ENCODE assay signal across 8 cellular contexts in genomic region chr6:96836579-96837137, GRCh38. TPM values are rescaled to one million over a fixed set of nuclear protein-coding genes. Genes with fewer than 3 reads are reported as not detected.
DNase-seq lines count a peak whose midpoint lies in the region; ATAC-seq, FAIRE-seq and TF ChIP-seq lines count a peak whose summit lies in the region.

No MANE protein-coding gene starts in this region.

- H3K18ac ChIP-seq in IMR-90 (ENCODE audit: low read depth, low read length): peak overlapping the region; percentile 38; the same call in 1 of the 2 replicates

- H2BK5ac ChIP-seq in IMR-90 (ENCODE audit: low read depth, low read length, poor library complexity, severe bottlenecking): no peak overlapping the region

- H3K4me3 ChIP-seq in IMR-90 (ENCODE audit: insufficient read depth, low read depth, low read length): peak overlapping the region; percentile 87

- peak overlapping the region; percentile 92 for H3K4me2 ChIP-seq in IMR-90 (ENCODE audit: low read depth, low read length)

- H3K14ac ChIP-seq in IMR-90 (replicated peaks; ENCODE audit: low read depth, low read length): 0 out of 2 replicates have a peak overlapping the region, but pooled peaks have one; percentile 22

- 0 out of 4 replicates have a peak, but pooled peaks cover 0 to 5% of the 10 kb centered on the region in 2 experiments for H3K79me1 ChIP-seq in IMR-90 (ENCODE audit: low read depth in 1 of 2, low read length in 2 of 2)

- peak; percentile 23 for ATAC-seq in GM21515 (IDR thresholded peaks at IDR 0.05; ENCODE audit: unreplicated experiment)
- ATAC-seq in IMR-90 (ENCODE audit: low read depth): peak; percentile 27
- ATAC-seq in left cardiac atrium: peak; percentile 44 to 54
- ATAC-seq in sciatic nerve: peak; percentile 40

- H2BK15ac ChIP-seq in IMR-90 (ENCODE audit: low read depth, low read length): no peak overlapping the region

- no peaks in the 10 kb centered on the region for H4K20me1 ChIP-seq in IMR-90 (ENCODE audit: insufficient read depth, low read length)

- no peak overlapping the region for H4K5ac ChIP-seq in IMR-90 (ENCODE audit: low read depth, low read length)

- no peak overlapping the region for H2BK120ac ChIP-seq in IMR-90 (ENCODE audit: low read depth, low read length)

- H3K27ac ChIP-seq in IMR-90 (ENCODE audit: insufficient read depth, low read length): no peak overlapping the region; the same call in 1 of the 2 replicates

- H3K9me1 ChIP-seq in IMR-90 (ENCODE audit: insufficient read depth, low read length): no peaks in the 10 kb centered on the region

- POLR2A ChIA-PET in IMR-90 (lab: Charles Lee; ENCODE audit: unreplicated experiment): no interaction called here

- in situ Hi-C loops in IMR-90 (cut with MboI; ENCODE audit: low sequenced_read_pairs): no loop called here

- WGBS in IMR-90 (ENCODE audit: extremely low coverage in 2 of 2, insufficient read length in 1 of 2), 2 experiments: 0% methylated on average over 1 of the region's 30 CpGs; no CpG with 5 or more reads in 1 of the 2 experiments

- no peaks in the 10 kb centered on the region for H3K36me3 ChIP-seq in IMR-90 (ENCODE audit: control insufficient read depth, insufficient read depth, low read length)

- intact Hi-C loops in IMR-90 (cut with micrococcal nuclease): loop anchor here (1.0 to 2.0 kb wide), 3 partner anchors 20 to 210 kb away; partner anchors contain the start of gene NDUFAF4
- intact Hi-C loops in left cardiac atrium (cut with DNase I): no loop called here
- intact Hi-C loops in sciatic nerve (cut with DNase I): no loop called here

- H2AK5ac ChIP-seq in IMR-90 (ENCODE audit: low read depth, low read length): no peak overlapping the region

- TF ChIP-seq POLR2A in IMR-90 (IDR thresholded peaks at IDR 0.05; ENCODE audit: low read depth, low read length): no peak

- dilution Hi-C loops in IMR-90 (cut with HindIII; ENCODE audit: low sequenced_read_pairs, unreplicated experiment): no loop called here

- H4K8ac ChIP-seq in IMR-90 (ENCODE audit: low read depth in 2 of 2, low read length in 2 of 2): no peak overlapping the region

- peak overlapping the region; percentile 93 for H3K23ac ChIP-seq in IMR-90 (ENCODE audit: low read depth, low read length)

- peaks cover 8% of the 10 kb centered on the region; the same call in 1 of the 2 replicates for H3K27me3 ChIP-seq in IMR-90 (ENCODE audit: control insufficient read depth, insufficient read depth, low read length)

- no peaks in the 10 kb centered on the region for H3K4me1 ChIP-seq in IMR-90 (ENCODE audit: control insufficient read depth, insufficient read depth, low read length)

- DNase-seq in DMS 273 (lab: John Stamatoyannopoulos, UW; ENCODE audit: unreplicated experiment) (peak; percentile 66), DMS 273 treated with DMSO at 0.1 percent for 48 hours (lab: John Stamatoyannopoulos, UW) (no peak), IMR-90 (peak; percentile 4), left cardiac atrium (no peak), sciatic nerve (ENCODE audit: low spot score) (no peak), urothelium cell line (ENCODE audit: low spot score) (no peak)
- peak; percentile 15 for DNase-seq in activated CD8-positive, alpha-beta memory T cell treated with anti-CD3 and anti-CD28 coated beads, Interleukin-2, amount 50 U/mL, for 4 hours

- peak overlapping the region; percentile 70; the same call in 1 of the 2 replicates for H3K4ac ChIP-seq in IMR-90 (ENCODE audit: low read depth, low read length)

- no peak overlapping the region for H3K56ac ChIP-seq in IMR-90 (ENCODE audit: extremely low read depth, insufficient read depth, low read length)

- H3K9ac ChIP-seq in IMR-90 (ENCODE audit: low read depth, low read length): peak overlapping the region; percentile 38

- no peak for FAIRE-seq in urothelium cell line (lab: Jason Lieb, UNC)

- peak overlapping the region; percentile 96 for H2AFZ ChIP-seq in IMR-90 (replicated peaks; ENCODE audit: low read length, poor library complexity)

- no TSS peak for BruUV-seq in IMR-90 (replicated peaks; lab: Mats Ljungman, UMichigan)

- no peak overlapping the region for H2BK20ac ChIP-seq in IMR-90 (ENCODE audit: low read depth, low read length)

- peak overlapping the region; percentile 38 for H2AK9ac ChIP-seq in IMR-90 (replicated peaks; ENCODE audit: low read depth, low read length, poor library complexity)

- no peak overlapping the region for H4K91ac ChIP-seq in IMR-90 (ENCODE audit: insufficient read depth, low read depth, low read length)

- no peak for TF ChIP-seq CTCF in IMR-90 (conservative IDR thresholded peaks at IDR 0.05; ENCODE audit: low read depth, low read length)

- TF ChIP-seq RAD21 in IMR-90 (IDR thresholded peaks at IDR 0.05; ENCODE audit: low read length): no peak

- CTCF ChIA-PET in IMR-90 (lab: Yijun Ruan, JAX): interaction anchor here (1.0 to 1.3 kb wide), 2 partner anchors 48 to 130 kb away, joined by 3 read pairs; no protein-coding TSS in a partner anchor

- H3K9me3 ChIP-seq in IMR-90 (ENCODE audit: control insufficient read depth, insufficient read depth, low read length): no peaks in the 10 kb centered on the region

TF ChIP-seq in IMR-90, 13 proteins besides CTCF, POLR2A, EP300 and RAD21:
- TF ChIP-seq, protein P1, sequence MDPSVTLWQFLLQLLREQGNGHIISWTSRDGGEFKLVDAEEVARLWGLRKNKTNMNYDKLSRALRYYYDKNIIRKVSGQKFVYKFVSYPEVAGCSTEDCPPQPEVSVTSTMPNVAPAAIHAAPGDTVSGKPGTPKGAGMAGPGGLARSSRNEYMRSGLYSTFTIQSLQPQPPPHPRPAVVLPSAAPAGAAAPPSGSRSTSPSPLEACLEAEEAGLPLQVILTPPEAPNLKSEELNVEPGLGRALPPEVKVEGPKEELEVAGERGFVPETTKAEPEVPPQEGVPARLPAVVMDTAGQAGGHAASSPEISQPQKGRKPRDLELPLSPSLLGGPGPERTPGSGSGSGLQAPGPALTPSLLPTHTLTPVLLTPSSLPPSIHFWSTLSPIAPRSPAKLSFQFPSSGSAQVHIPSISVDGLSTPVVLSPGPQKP (IDR thresholded peaks at IDR 0.05; ENCODE audit: borderline replicate concordance, low read depth, low read length): no peak
- TF ChIP-seq BHLHE40 (IDR thresholded peaks at IDR 0.05; ENCODE audit: low read depth, low read length): no peak
- no peak for TF ChIP-seq CHD1 (IDR thresholded peaks at IDR 0.05; ENCODE audit: low read depth, low read length)
- TF ChIP-seq FOS (IDR thresholded peaks at IDR 0.05; ENCODE audit: low read depth, low read length): no peak
- TF ChIP-seq RCOR1 (IDR thresholded peaks at IDR 0.05; ENCODE audit: insufficient replicate concordance, low read length): no peak
- no peak for TF ChIP-seq NFE2L2 (IDR thresholded peaks at IDR 0.05; ENCODE audit: low read depth, low read length)
- no peak for TF ChIP-seq MAZ (IDR thresholded peaks at IDR 0.05; ENCODE audit: borderline replicate concordance, low read depth, low read length)
- TF ChIP-seq MAFK (IDR thresholded peaks at IDR 0.05; ENCODE audit: low read depth, low read length): no peak
- TF ChIP-seq MXI1 (IDR thresholded peaks at IDR 0.05; ENCODE audit: borderline replicate concordance, low read depth, low read length): no peak
- TF ChIP-seq SMC3 (IDR thresholded peaks at IDR 0.05; ENCODE audit: low read depth, low read length): no peak
- no peak for TF ChIP-seq USF2 (IDR thresholded peaks at IDR 0.05; ENCODE audit: low read depth, low read length)
TF ChIP-seq in IMR-90: peak in this region for 0.

RNA-seq across cellular contexts. Expression of gene GPR63, which starts 0.6 kb away (rescaled TPM):
- total RNA-seq in IMR-90 (2012; rRNA removed) (0.36 and 0.56 TPM in 2 replicates), left cardiac atrium (under 1 TPM; 0.21 to 0.24 TPM), sciatic nerve (0.49 TPM)
- polyA plus RNA-seq in IMR-90 (2012; rRNA removed): 0.32 and 0.44 TPM in 2 replicates
- polyA plus RNA-seq in IMR-90 (2012; cell fraction: cytosol; rRNA removed): 0.11 TPM in 2 replicates
- 0.20 and 0.94 TPM in 2 replicates for polyA plus RNA-seq in IMR-90 (2012; cell fraction: nucleus; rRNA removed; ENCODE audit: low replicate concordance)

Comparison
In these comparisons a context has a peak if more than half of its experiments do, and no peak if none do; other contexts are left out.
1. DNase-seq: peak in DMS 273 (single experiment), IMR-90 (single experiment) and activated CD8-positive, alpha-beta memory T cell treated with anti-CD3 and anti-CD28 coated beads, Interleukin-2, amount 50 U/mL, for 4 hours (single experiment); none in DMS 273 treated with DMSO at 0.1 percent for 48 hours (single experiment), left cardiac atrium (single experiment), sciatic nerve (single experiment) and urothelium cell line (single experiment).
2. Peak in every context shown above with its lines, with median percentiles within 50 percentile points of each other: ATAC-seq.